In genomic region chr17:47850692-47851573, GRCh38 we compare ENCODE assay signal across 1 cellular context.
TF ChIP-seq lines count a peak whose summit lies in the region.

TSS of gene SP6 (minus strand) at chr17:47851163. CDS start at chr17:47848429, 2,734 bp downstream.

TF ChIP-seq in HEK293, 187 proteins besides CTCF, POLR2A, EP300 and RAD21 (continued from another document and continues in another):
- TF ChIP-seq HOXA7 (CRISPR knock-in tag; IDR thresholded peaks at IDR 0.05; ENCODE audit: borderline replicate concordance): no peak
- peak; percentile 82 for TF ChIP-seq EGR2 (tag by site-specific recombination; IDR thresholded peaks at IDR 0.05; ENCODE audit: low read depth)
- TF ChIP-seq ZFP37 (tag by site-specific recombination; IDR thresholded peaks at IDR 0.05): 0 out of 2 replicates have a peak, but pooled peaks have one; percentile 47
- TF ChIP-seq ZBTB17 (tag by site-specific recombination; IDR thresholded peaks at IDR 0.05): peak; percentile 66
- no peak for TF ChIP-seq ZNF350 (tag by site-specific recombination; IDR thresholded peaks at IDR 0.05)
- no peak for TF ChIP-seq ZNF112 (tag by site-specific recombination; IDR thresholded peaks at IDR 0.05)
- TF ChIP-seq ZNF600 (tag by site-specific recombination; IDR thresholded peaks at IDR 0.05): peak; percentile 94
- TF ChIP-seq, protein P1, sequence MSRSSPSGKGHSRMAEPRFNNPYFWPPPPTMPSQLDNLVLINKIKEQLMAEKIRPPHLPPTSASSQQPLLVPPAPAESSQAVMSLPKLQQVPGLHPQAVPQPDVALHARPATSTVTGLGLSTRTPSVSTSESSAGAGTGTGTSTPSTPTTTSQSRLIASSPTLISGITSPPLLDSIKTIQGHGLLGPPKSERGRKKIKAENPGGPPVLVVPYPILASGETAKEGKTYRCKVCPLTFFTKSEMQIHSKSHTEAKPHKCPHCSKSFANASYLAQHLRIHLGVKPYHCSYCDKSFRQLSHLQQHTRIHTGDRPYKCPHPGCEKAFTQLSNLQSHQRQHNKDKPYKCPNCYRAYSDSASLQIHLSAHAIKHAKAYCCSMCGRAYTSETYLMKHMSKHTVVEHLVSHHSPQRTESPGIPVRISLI (tag by site-specific recombination; IDR thresholded peaks at IDR 0.05): no peak
- TF ChIP-seq, protein P2, sequence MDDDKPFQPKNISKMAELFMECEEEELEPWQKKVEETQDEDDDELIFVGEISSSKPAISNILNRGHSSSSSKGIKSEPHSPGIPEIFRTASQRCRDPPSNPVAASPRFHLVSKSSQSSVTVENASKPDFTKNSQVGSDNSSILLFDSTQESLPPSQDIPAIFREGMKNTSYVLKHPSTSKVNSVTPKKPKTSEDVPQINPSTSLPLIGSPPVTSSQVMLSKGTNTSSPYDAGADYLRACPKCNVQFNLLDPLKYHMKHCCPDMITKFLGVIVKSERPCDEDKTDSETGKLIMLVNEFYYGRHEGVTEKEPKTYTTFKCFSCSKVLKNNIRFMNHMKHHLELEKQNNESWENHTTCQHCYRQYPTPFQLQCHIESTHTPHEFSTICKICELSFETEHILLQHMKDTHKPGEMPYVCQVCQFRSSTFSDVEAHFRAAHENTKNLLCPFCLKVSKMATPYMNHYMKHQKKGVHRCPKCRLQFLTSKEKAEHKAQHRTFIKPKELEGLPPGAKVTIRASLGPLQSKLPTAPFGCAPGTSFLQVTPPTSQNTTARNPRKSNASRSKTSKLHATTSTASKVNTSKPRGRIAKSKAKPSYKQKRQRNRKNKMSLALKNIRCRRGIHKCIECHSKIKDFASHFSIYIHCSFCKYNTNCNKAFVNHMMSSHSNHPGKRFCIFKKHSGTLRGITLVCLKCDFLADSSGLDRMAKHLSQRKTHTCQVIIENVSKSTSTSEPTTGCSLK (tag by site-specific recombination; IDR thresholded peaks at IDR 0.05): no peak
- peak; percentile 23; the same call in 1 of the 2 replicates for TF ChIP-seq ZNF561 (tag by site-specific recombination; IDR thresholded peaks at IDR 0.05; ENCODE audit: borderline replicate concordance)
- TF ChIP-seq, protein P3, sequence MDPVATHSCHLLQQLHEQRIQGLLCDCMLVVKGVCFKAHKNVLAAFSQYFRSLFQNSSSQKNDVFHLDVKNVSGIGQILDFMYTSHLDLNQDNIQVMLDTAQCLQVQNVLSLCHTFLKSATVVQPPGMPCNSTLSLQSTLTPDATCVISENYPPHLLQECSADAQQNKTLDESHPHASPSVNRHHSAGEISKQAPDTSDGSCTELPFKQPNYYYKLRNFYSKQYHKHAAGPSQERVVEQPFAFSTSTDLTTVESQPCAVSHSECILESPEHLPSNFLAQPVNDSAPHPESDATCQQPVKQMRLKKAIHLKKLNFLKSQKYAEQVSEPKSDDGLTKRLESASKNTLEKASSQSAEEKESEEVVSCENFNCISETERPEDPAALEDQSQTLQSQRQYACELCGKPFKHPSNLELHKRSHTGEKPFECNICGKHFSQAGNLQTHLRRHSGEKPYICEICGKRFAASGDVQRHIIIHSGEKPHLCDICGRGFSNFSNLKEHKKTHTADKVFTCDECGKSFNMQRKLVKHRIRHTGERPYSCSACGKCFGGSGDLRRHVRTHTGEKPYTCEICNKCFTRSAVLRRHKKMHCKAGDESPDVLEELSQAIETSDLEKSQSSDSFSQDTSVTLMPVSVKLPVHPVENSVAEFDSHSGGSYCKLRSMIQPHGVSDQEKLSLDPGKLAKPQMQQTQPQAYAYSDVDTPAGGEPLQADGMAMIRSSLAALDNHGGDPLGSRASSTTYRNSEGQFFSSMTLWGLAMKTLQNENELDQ (tag by site-specific recombination; IDR thresholded peaks at IDR 0.05; ENCODE audit: low read depth): no peak
- TF ChIP-seq TRIM28 (IDR thresholded peaks at IDR 0.05; ENCODE audit: borderline replicate concordance, low read length): no peak
- TF ChIP-seq ZNF132 (tag by site-specific recombination; IDR thresholded peaks at IDR 0.05; ENCODE audit: borderline replicate concordance): no peak
- TF ChIP-seq ZBTB48 (tag by site-specific recombination; IDR thresholded peaks at IDR 0.05): peak; percentile 27; the same call in 1 of the 2 replicates
- peak; percentile 89 for TF ChIP-seq ZNF398 (tag by site-specific recombination; IDR thresholded peaks at IDR 0.05)
- TF ChIP-seq KLF9 (tag by site-specific recombination; IDR thresholded peaks at IDR 0.05; ENCODE audit: low read depth): peak; percentile 80
- no peak for TF ChIP-seq ZNF394 (tag by site-specific recombination; IDR thresholded peaks at IDR 0.05; ENCODE audit: borderline replicate concordance)
- TF ChIP-seq, protein P4, sequence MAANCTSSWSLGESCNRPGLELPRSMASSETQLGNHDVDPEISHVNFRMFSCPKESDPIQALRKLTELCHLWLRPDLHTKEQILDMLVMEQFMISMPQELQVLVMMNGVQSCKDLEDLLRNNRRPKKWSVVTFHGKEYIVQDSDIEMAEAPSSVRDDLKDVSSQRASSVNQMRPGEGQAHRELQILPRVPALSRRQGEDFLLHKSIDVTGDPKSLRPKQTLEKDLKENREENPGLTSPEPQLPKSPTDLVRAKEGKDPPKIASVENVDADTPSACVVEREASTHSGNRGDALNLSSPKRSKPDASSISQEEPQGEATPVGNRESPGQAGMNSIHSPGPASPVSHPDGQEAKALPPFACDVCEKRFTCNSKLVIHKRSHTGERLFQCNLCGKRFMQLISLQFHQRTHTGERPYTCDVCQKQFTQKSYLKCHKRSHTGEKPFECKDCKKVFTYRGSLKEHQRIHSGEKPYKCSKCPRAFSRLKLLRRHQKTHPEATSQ (tag by site-specific recombination; IDR thresholded peaks at IDR 0.05): 0 out of 2 replicates have a peak, but pooled peaks have one; percentile 31
- no peak for TF ChIP-seq HOXD13 (CRISPR knock-in tag; IDR thresholded peaks at IDR 0.05; ENCODE audit: borderline replicate concordance)
- TF ChIP-seq GLIS2 (tag by site-specific recombination; IDR thresholded peaks at IDR 0.05): peak; percentile 84
- TF ChIP-seq ZNF513 (tag by site-specific recombination; IDR thresholded peaks at IDR 0.05): peak; percentile 42; the same call in 1 of the 2 replicates
- TF ChIP-seq, protein P5, sequence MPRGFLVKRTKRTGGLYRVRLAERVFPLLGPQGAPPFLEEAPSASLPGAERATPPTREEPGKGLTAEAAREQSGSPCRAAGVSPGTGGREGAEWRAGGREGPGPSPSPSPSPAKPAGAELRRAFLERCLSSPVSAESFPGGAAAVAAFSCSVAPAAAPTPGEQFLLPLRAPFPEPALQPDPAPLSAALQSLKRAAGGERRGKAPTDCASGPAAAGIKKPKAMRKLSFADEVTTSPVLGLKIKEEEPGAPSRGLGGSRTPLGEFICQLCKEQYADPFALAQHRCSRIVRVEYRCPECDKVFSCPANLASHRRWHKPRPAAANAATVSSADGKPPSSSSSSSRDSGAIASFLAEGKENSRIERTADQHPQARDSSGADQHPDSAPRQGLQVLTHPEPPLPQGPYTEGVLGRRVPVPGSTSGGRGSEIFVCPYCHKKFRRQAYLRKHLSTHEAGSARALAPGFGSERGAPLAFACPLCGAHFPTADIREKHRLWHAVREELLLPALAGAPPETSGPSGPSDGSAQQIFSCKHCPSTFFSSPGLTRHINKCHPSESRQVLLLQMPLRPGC (tag by site-specific recombination; IDR thresholded peaks at IDR 0.05): no peak
- TF ChIP-seq, protein P6, sequence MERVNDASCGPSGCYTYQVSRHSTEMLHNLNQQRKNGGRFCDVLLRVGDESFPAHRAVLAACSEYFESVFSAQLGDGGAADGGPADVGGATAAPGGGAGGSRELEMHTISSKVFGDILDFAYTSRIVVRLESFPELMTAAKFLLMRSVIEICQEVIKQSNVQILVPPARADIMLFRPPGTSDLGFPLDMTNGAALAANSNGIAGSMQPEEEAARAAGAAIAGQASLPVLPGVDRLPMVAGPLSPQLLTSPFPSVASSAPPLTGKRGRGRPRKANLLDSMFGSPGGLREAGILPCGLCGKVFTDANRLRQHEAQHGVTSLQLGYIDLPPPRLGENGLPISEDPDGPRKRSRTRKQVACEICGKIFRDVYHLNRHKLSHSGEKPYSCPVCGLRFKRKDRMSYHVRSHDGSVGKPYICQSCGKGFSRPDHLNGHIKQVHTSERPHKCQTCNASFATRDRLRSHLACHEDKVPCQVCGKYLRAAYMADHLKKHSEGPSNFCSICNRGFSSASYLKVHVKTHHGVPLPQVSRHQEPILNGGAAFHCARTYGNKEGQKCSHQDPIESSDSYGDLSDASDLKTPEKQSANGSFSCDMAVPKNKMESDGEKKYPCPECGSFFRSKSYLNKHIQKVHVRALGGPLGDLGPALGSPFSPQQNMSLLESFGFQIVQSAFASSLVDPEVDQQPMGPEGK (tag by site-specific recombination; IDR thresholded peaks at IDR 0.05): peak; percentile 76
- TF ChIP-seq ZNF670 (tag by site-specific recombination; IDR thresholded peaks at IDR 0.05; ENCODE audit: low read depth): no peak
- no peak for TF ChIP-seq ZNF391 (tag by site-specific recombination; IDR thresholded peaks at IDR 0.05; ENCODE audit: borderline replicate concordance, low read depth)
- peak; percentile 70; the same call in 1 of the 2 replicates for TF ChIP-seq ZNF777 (tag by site-specific recombination; IDR thresholded peaks at IDR 0.05; ENCODE audit: borderline replicate concordance)
- no peak for TF ChIP-seq KLF10 (tag by site-specific recombination; IDR thresholded peaks at IDR 0.05)
- peak; percentile 88 for TF ChIP-seq KLF17 (tag by site-specific recombination; IDR thresholded peaks at IDR 0.05)
- TF ChIP-seq, protein P7, sequence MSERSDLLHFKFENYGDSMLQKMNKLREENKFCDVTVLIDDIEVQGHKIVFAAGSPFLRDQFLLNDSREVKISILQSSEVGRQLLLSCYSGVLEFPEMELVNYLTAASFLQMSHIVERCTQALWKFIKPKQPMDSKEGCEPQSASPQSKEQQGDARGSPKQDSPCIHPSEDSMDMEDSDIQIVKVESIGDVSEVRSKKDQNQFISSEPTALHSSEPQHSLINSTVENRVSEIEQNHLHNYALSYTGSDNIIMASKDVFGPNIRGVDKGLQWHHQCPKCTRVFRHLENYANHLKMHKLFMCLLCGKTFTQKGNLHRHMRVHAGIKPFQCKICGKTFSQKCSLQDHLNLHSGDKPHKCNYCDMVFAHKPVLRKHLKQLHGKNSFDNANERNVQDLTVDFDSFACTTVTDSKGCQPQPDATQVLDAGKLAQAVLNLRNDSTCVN (tag by site-specific recombination; optimal IDR thresholded peaks at IDR 0.05): peak; percentile 55
- no peak for TF ChIP-seq ZSCAN23 (tag by site-specific recombination; IDR thresholded peaks at IDR 0.05)
- peak; percentile 64 for TF ChIP-seq SP2 (tag by site-specific recombination; IDR thresholded peaks at IDR 0.05)
- TF ChIP-seq ZBTB8A (tag by site-specific recombination; IDR thresholded peaks at IDR 0.05): peak; percentile 63
- TF ChIP-seq ZNF146 (tag by site-specific recombination; IDR thresholded peaks at IDR 0.05): no peak
- TF ChIP-seq SP3 (tag by site-specific recombination; IDR thresholded peaks at IDR 0.05): peak; percentile 77
- no peak for TF ChIP-seq ZNF426 (tag by site-specific recombination; IDR thresholded peaks at IDR 0.05)
- TF ChIP-seq ZNF366 (tag by site-specific recombination; conservative IDR thresholded peaks at IDR 0.05): peak; percentile 54
- TF ChIP-seq ZNF571 (tag by site-specific recombination; IDR thresholded peaks at IDR 0.05): no peak
- peak; percentile 54; the same call in 1 of the 2 replicates for TF ChIP-seq ZNF660 (tag by site-specific recombination; IDR thresholded peaks at IDR 0.05)
- TF ChIP-seq BCL6B (tag by site-specific recombination; IDR thresholded peaks at IDR 0.05): no peak
- TF ChIP-seq ZNF449 (tag by site-specific recombination; IDR thresholded peaks at IDR 0.05): no peak
